ENCODE assay signal across 8 cellular contexts in genomic region chr1:184973308-184974085, GRCh38. TPM values are rescaled to one million over a fixed set of nuclear protein-coding genes. Genes with fewer than 3 reads are reported as not detected.
A peak's percentile ranks its signal among the peaks of the same experiment; 100 is the strongest.
DNase-seq lines count a peak whose midpoint lies in the region; ATAC-seq, FAIRE-seq and TF ChIP-seq lines count a peak whose summit lies in the region.

No MANE protein-coding gene starts in this region.

- in situ Hi-C loops in KBM-7 (cut with MboI; ENCODE audit: low pct_unique_long_range_greater_than_20kb, low sequenced_read_pairs), result no loop called here

- no CpG with 5 or more reads among the region's 42 CpGs for WGBS in iPS DF 6.9 (ENCODE audit: insufficient coverage, insufficient read length)

- peaks cover 25 to 63% (median 57%) of the 10 kb centered on the region in 3 donors for H3K4me1 Mint-ChIP-seq in T-cell
- peaks cover 21% of the 10 kb centered on the region for H3K4me1 Mint-ChIP-seq in astrocyte (ENCODE audit: low read depth, unreplicated experiment)

- peaks cover 4% of the 10 kb centered on the region for H3K27me3 ChIP-seq in astrocyte (ENCODE audit: insufficient read depth, low read length)
- peaks cover 10% of the 10 kb centered on the region; the same call in 1 of the 2 replicates for H3K27me3 ChIP-seq in iPS DF 6.9 (ENCODE audit: control insufficient read depth, insufficient read depth, low read length)
- peaks cover 22% of the 10 kb centered on the region for H3K27me3 ChIP-seq in skeletal muscle satellite cell (ENCODE audit: control insufficient read depth, insufficient read depth, low read length)

- DNase-seq in KBM-7, result peak; percentile 64
- peak in 30 of 34 experiments; percentile 1 to 67 (median 32) for DNase-seq in T-cell
- DNase-seq in astrocyte (ENCODE audit: low read depth), result peak; percentile 42
- DNase-seq in iPS DF 6.9 (ENCODE audit: low read depth, low spot score), result no peak
- DNase-seq in COLO829 (ENCODE audit: low spot score), result no peak

- H3K4me1 ChIP-seq in ES-I3 (ENCODE audit: insufficient read depth, low read length) (peaks cover 14% of the 10 kb centered on the region), astrocyte (ENCODE audit: insufficient read depth, low read length) (peaks cover 8% of the 10 kb centered on the region), iPS DF 6.9 (ENCODE audit: control insufficient read depth, insufficient read depth, low read length) (no peaks in the 10 kb centered on the region), skeletal muscle satellite cell (ENCODE audit: control insufficient read depth, insufficient read depth, low read length) (peaks cover 17% of the 10 kb centered on the region)

- no peaks in the 10 kb centered on the region for H4K20me1 ChIP-seq in astrocyte (ENCODE audit: insufficient read depth, low read length)

- peaks cover 7 to 17% of the 10 kb centered on the region in 2 donors for H3K27me3 Mint-ChIP-seq in T-cell
- peaks cover 26% of the 10 kb centered on the region for H3K27me3 Mint-ChIP-seq in astrocyte (ENCODE audit: low read depth, unreplicated experiment)

- no peak for FAIRE-seq in astrocyte (lab: Jason Lieb, UNC)

- H3K4me2 ChIP-seq in astrocyte (ENCODE audit: low read length), result peak overlapping the region; percentile 95
- H3K4me2 ChIP-seq in skeletal muscle satellite cell (ENCODE audit: low read length), result peak overlapping the region; percentile 87

- CTCF ChIA-PET in T-cell (lab: Charles Lee), result interaction anchor here in 1 of 2 donors (1.0 to 2.8 kb wide), 8 partner anchors 8 to 622 kb away, joined by 3 to 16 read pairs (median 4); no protein-coding TSS in a partner anchor

- H3K79me2 ChIP-seq in astrocyte (ENCODE audit: insufficient read depth, low read length), result no peaks in the 10 kb centered on the region

- H3K4me3 Mint-ChIP-seq in T-cell, result peak overlapping the region; percentile 90 to 94 (median 91)
- H3K4me3 Mint-ChIP-seq in astrocyte (ENCODE audit: unreplicated experiment), result peak overlapping the region; percentile 92

- peak overlapping the region; percentile 81 for H2AFZ ChIP-seq in astrocyte (ENCODE audit: low read depth, low read length)

- H3K9ac ChIP-seq in ES-I3 (ENCODE audit: low read depth, low read length) (peak overlapping the region; percentile 72), astrocyte (ENCODE audit: low read length) (peak overlapping the region; percentile 74), skeletal muscle satellite cell (ENCODE audit: low read depth, low read length) (peak overlapping the region; percentile 32)

- ATAC-seq in GM21737 (IDR thresholded peaks at IDR 0.05; ENCODE audit: unreplicated experiment), result peak; percentile 60
- peak; percentile 13 to 75 (median 30) for ATAC-seq in T-cell (replicated peaks in 1 of 4)

- H3K36me3 Mint-ChIP-seq in T-cell (no peaks in the 10 kb centered on the region), astrocyte (ENCODE audit: low read depth, unreplicated experiment) (no peaks in the 10 kb centered on the region)

- no peak for TF ChIP-seq CTCF in astrocyte (IDR thresholded peaks at IDR 0.05; ENCODE audit: insufficient read depth, low read depth, low read length)

- H3K36me3 ChIP-seq in ES-I3 (ENCODE audit: insufficient read depth, low read length), result no peaks in the 10 kb centered on the region; the same call in 1 of the 2 replicates
- H3K36me3 ChIP-seq in astrocyte (ENCODE audit: insufficient read depth, low read length), result no peaks in the 10 kb centered on the region
- H3K36me3 ChIP-seq in iPS DF 6.9 (ENCODE audit: control insufficient read depth, insufficient read depth, low read length), result no peaks in the 10 kb centered on the region
- no peaks in the 10 kb centered on the region for H3K36me3 ChIP-seq in skeletal muscle satellite cell (ENCODE audit: insufficient read depth, low read length)

- H3K27ac ChIP-seq in astrocyte (ENCODE audit: low read depth, low read length) (peak overlapping the region; percentile 6), iPS DF 6.9 (ENCODE audit: low read length) (no peak overlapping the region)

- peak overlapping the region; percentile 76 for H3K4me3 ChIP-seq in astrocyte (ENCODE audit: insufficient read depth, low read depth, low read length)
- peak overlapping the region; percentile 77 for H3K4me3 ChIP-seq in iPS DF 6.9 (ENCODE audit: low read length)
- peak overlapping the region; percentile 68 for H3K4me3 ChIP-seq in skeletal muscle satellite cell (ENCODE audit: low read length)

- POLR2A ChIA-PET in T-cell (lab: Charles Lee), result interaction anchor here in 1 of 2 donors (0.7 to 2.9 kb wide), 7 partner anchors 11 to 594 kb away, joined by 3 to 37 read pairs (median 7); no protein-coding TSS in a partner anchor

- peak overlapping the region; percentile 91 to 92 for H3K27ac Mint-ChIP-seq in T-cell
- peak overlapping the region; percentile 97 for H3K27ac Mint-ChIP-seq in astrocyte (ENCODE audit: unreplicated experiment)

- H3K9me3 ChIP-seq in ES-I3 (ENCODE audit: control insufficient read depth, insufficient read depth, low read length), result no peaks in the 10 kb centered on the region
- no peaks in the 10 kb centered on the region for H3K9me3 ChIP-seq in astrocyte (ENCODE audit: insufficient read depth, low read depth, low read length)
- H3K9me3 ChIP-seq in iPS DF 6.9 (ENCODE audit: control insufficient read depth, insufficient read depth, low read length), result no peaks in the 10 kb centered on the region
- H3K9me3 ChIP-seq in skeletal muscle satellite cell (replicated peaks; ENCODE audit: low read length), result no peaks in the 10 kb centered on the region

- H3K9me3 Mint-ChIP-seq in T-cell, result no peaks in the 10 kb centered on the region
- no peaks in the 10 kb centered on the region for H3K9me3 Mint-ChIP-seq in astrocyte (ENCODE audit: unreplicated experiment)

RNA-seq across cellular contexts. Expression of gene NIBAN1, which starts 0.8 kb away (rescaled TPM):
- total RNA-seq in T-cell (10 to 100 TPM; 19.9 to 53.6 (median 46.0) TPM), astrocyte (8.8 and 9.1 TPM in 2 replicates)
- 50.7 and 61.6 TPM in 2 replicates for total RNA-seq in skeletal muscle satellite cell (2012; rRNA removed)

Comparison
In these comparisons a context has a peak if more than half of its experiments do, and no peak if none do; other contexts are left out.
1. DNase-seq: peak in KBM-7 (single experiment), T-cell (30 of 34) and astrocyte (single experiment); none in iPS DF 6.9 (single experiment) and COLO829 (single experiment).
2. Peak in every context shown above with its lines, with median percentiles within 50 percentile points of each other: H3K9ac ChIP-seq and H3K4me3 ChIP-seq.